1 cellular context compared by ENCODE assay signal in the genomic region with DNA sequence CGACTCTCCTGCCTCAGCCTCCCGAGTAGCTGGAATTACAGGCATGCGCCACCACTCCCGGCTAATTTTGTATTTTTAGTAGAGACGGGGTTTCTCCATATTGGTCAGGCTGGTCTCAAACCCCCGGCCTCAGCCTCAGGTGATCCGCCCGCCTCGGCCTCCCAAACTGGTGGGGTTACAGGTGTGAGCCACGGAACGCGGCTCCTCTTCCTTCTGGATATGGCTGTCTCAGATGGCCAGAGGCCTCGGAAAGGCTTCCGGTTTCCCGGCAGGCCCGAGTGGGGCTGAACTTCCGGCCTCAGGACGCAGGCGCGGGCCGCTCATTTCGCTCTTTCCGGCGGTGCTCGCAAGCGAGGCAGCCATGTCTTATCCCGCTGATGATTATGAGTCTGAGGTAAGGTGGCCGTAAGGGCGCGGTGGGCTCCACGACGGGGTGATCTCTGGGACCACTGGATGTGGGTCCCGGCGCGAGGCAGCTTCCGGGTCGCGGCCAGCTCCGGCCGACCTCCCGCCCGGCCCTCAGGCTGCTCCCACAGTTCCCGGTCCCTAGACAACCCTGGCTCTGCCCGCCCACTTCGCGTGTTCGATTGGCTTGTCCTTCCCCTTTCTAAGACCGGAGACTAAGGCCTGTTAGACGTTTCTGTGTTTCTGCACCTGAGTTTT.
TF ChIP-seq lines count a peak whose summit lies in the region.

EIF3L (plus strand) TSS at position 331 of the 663 bp plus-strand sequence; CDS start at position 362, 31 bp downstream.

TF ChIP-seq in IMR-90, 13 proteins besides CTCF, POLR2A, EP300 and RAD21:
- TF ChIP-seq FOS (IDR thresholded peaks at IDR 0.05; ENCODE audit: low read depth, low read length) (no peak), ELK1 (IDR thresholded peaks at IDR 0.05; ENCODE audit: borderline replicate concordance, low read depth, low read length) (no peak), RCOR1 (IDR thresholded peaks at IDR 0.05; ENCODE audit: insufficient replicate concordance, low read length) (no peak), CEBPB (IDR thresholded peaks at IDR 0.05; ENCODE audit: low read depth, low read length) (no peak), CHD1 (IDR thresholded peaks at IDR 0.05; ENCODE audit: low read depth, low read length) (0 out of 2 replicates have a peak, but pooled peaks have one; percentile 49), BHLHE40 (IDR thresholded peaks at IDR 0.05; ENCODE audit: low read depth, low read length) (no peak), MXI1 (IDR thresholded peaks at IDR 0.05; ENCODE audit: borderline replicate concordance, low read depth, low read length) (peak; percentile 64; the same call in 1 of the 2 replicates), NFE2L2 (IDR thresholded peaks at IDR 0.05; ENCODE audit: low read depth, low read length) (0 out of 2 replicates have a peak, but pooled peaks have one; percentile 3), RFX5 (IDR thresholded peaks at IDR 0.05; ENCODE audit: low read depth, low read length) (no peak), MAZ (IDR thresholded peaks at IDR 0.05; ENCODE audit: borderline replicate concordance, low read depth, low read length) (peak; percentile 37; the same call in 1 of the 2 replicates)
- TF ChIP-seq, protein P1, sequence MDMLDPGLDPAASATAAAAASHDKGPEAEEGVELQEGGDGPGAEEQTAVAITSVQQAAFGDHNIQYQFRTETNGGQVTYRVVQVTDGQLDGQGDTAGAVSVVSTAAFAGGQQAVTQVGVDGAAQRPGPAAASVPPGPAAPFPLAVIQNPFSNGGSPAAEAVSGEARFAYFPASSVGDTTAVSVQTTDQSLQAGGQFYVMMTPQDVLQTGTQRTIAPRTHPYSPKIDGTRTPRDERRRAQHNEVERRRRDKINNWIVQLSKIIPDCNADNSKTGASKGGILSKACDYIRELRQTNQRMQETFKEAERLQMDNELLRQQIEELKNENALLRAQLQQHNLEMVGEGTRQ (IDR thresholded peaks at IDR 0.05; ENCODE audit: low read depth, low read length): no peak
